In genomic region chr3:173381936-173382335, GRCh38 we compare ENCODE assay signal across 2 cellular contexts. TPM values are rescaled to one million over a fixed set of nuclear protein-coding genes. Genes with fewer than 3 reads are reported as not detected.
"Had no signal": no experiment of that assay in that cellular context is flagged by ENCODE, and none has a peak within 500 bp of the region (broad histone marks: within the 10 kb centered on the region; RNA-seq: fewer than 3 reads in every experiment).

No MANE protein-coding gene starts in this region.

RNA-seq across cellular contexts. Expression of gene NLGN1, which starts 15.6 kb away (rescaled TPM):
- total RNA-seq: LHCN-M2, MCF 10A had no signal
